In the genomic region with DNA sequence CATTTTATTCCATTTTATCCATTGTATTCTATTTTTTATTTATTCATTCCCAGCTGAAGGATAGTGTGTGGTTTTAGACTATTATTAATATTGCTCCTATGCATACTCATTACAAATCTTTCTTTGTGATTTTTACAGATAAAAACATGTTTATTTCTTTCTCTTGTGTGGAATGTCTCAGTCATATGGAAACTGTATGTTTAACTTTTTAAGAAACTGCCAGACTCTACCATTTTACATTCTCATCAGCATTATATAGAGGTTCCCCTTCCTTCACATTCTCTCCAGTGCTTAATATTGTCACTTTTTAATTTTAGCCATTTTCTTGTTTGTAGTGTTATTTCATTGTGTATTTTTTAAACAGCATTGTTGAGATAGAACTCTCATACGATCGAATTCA, we compare ENCODE assay signal across 13 cellular contexts. TPM values are rescaled to one million over a fixed set of nuclear protein-coding genes. Genes with fewer than 3 reads are reported as not detected.
DNase-seq lines count a peak whose midpoint lies in the region; ATAC-seq, FAIRE-seq and TF ChIP-seq lines count a peak whose summit lies in the region.
"Had no signal": no experiment of that assay in that cellular context is flagged by ENCODE, and none has a peak within 500 bp of the region (broad histone marks: within the 10 kb centered on the region; RNA-seq: fewer than 3 reads in every experiment).

No MANE protein-coding gene starts in this region.

- TF ChIP-seq CTCF in A549 (IDR thresholded peaks at IDR 0.05) = no peak
- TF ChIP-seq CTCF in esophagus squamous epithelium (IDR thresholded peaks at IDR 0.05) = no peak
- no peak for TF ChIP-seq CTCF in neural crest cell (conservative IDR thresholded peaks at IDR 0.05)

- CTCF ChIA-PET in A549 (lab: Yijun Ruan, JAX) = no interaction called here

- POLR2A ChIA-PET in A549 (lab: Yijun Ruan, JAX) = no interaction called here

- H3K4me1 Mint-ChIP-seq in neural crest cell = peaks cover 56% of the 10 kb centered on the region

- peaks cover 31% of the 10 kb centered on the region for H3K4me1 ChIP-seq in A549
- peaks cover 3 to 53% (median 16%) of the 10 kb centered on the region in 3 donors for H3K4me1 ChIP-seq in esophagus squamous epithelium
- H3K4me1 ChIP-seq: SJCRH30 had no signal

- ATAC-seq in A549 (no peak), HG03571 (IDR thresholded peaks at IDR 0.05; ENCODE audit: unreplicated experiment) (no peak)
- ATAC-seq: naive thymus-derived CD4-positive, alpha-beta T cell had no signal

- H3K27me3 ChIP-seq in MG63 (no peaks in the 10 kb centered on the region), esophagus squamous epithelium (no peaks in the 10 kb centered on the region)
- H3K27me3 ChIP-seq: SJCRH30, uterus had no signal

- peaks cover 12% of the 10 kb centered on the region for H3K36me3 Mint-ChIP-seq in neural crest cell (ENCODE audit: low read depth)

- FAIRE-seq in A549 (lab: Jason Lieb, UNC) = peak; percentile 7

- TF ChIP-seq RAD21 in A549 (conservative IDR thresholded peaks at IDR 0.05 in 1 of 2, IDR thresholded peaks at IDR 0.05 in 1 of 2) = no peak

- H3K4me2 ChIP-seq in A549 = no peak overlapping the region

- no peak overlapping the region for H3K4me3 ChIP-seq in A549
- peak overlapping the region; percentile 6 for H3K4me3 ChIP-seq in MG63
- H3K4me3 ChIP-seq in esophagus squamous epithelium = peak overlapping the region in 3 of 4 donors; percentile 5 to 48 (median 17)
- H3K4me3 ChIP-seq: SJCRH30 had no signal

- no peaks in the 10 kb centered on the region for H3K9me3 Mint-ChIP-seq in neural crest cell

- no peak for DNase-seq in A549 (ENCODE audit: low read depth in 1 of 2, low spot score in 1 of 2)
- DNase-seq in MG63 = no peak
- DNase-seq in esophagus squamous epithelium (lab: John Stamatoyannopoulos, UW) = no peak
- no peak for DNase-seq in neural crest cell (ENCODE audit: low read depth, low spot score)
- DNase-seq in effector CD4-positive, alpha-beta T cell = no peak
- DNase-seq in NCI-H2227 treated with DMSO at 0.1 percent for 48 hours (lab: John Stamatoyannopoulos, UW) = no peak
- no peak for DNase-seq in SIG-M5 (lab: John Stamatoyannopoulos, UW)
- DNase-seq: activated naive CD4-positive, alpha-beta T cell treated with anti-CD3 and anti-CD28 coated beads, Interleukin-2, amount 50 U/mL, for 16 hours; cerebellar nuclear complex; naive thymus-derived CD4-positive, alpha-beta T cell; SJCRH30; uterus had no signal

- H3K9me3 ChIP-seq in A549 (no peaks in the 10 kb centered on the region), MG63 (no peaks in the 10 kb centered on the region), esophagus squamous epithelium (no peaks in the 10 kb centered on the region)
- H3K9me3 ChIP-seq: SJCRH30, uterus had no signal

- H3K27ac ChIP-seq in A549 = no peak overlapping the region
- peak overlapping the region in 1 of 4 donors; percentile 57 for H3K27ac ChIP-seq in esophagus squamous epithelium
- H3K27ac ChIP-seq: SJCRH30, uterus had no signal

- no peaks in the 10 kb centered on the region for H3K27me3 Mint-ChIP-seq in neural crest cell (ENCODE audit: low read depth)
- H3K27me3 Mint-ChIP-seq: naive thymus-derived CD4-positive, alpha-beta T cell had no signal

- peak overlapping the region; percentile 63 for H3K4me3 Mint-ChIP-seq in neural crest cell

- H3K36me3 ChIP-seq in MG63 = peaks cover 2% of the 10 kb centered on the region
- peaks cover 0 to 17% (median 0%) of the 10 kb centered on the region in 3 donors for H3K36me3 ChIP-seq in esophagus squamous epithelium
- H3K36me3 ChIP-seq: uterus had no signal

- TF ChIP-seq POLR2A in A549 (IDR thresholded peaks at IDR 0.05; ENCODE audit: low read length) (no peak), esophagus squamous epithelium (IDR thresholded peaks at IDR 0.05) (no peak)

- peak overlapping the region; percentile 93 for H3K27ac Mint-ChIP-seq in neural crest cell (ENCODE audit: unreplicated experiment)

- intact Hi-C loops in esophagus squamous epithelium (cut with DNase I) = no loop called here

- 95% methylated on average over 2 of the region's 2 CpGs for WGBS in A549 (ENCODE audit: missing lambda C conversion rate)
- 18 to 64% methylated on average over 2 of the region's 2 CpGs for WGBS in esophagus squamous epithelium, 2 donors

- TF ChIP-seq EP300 in A549 (IDR thresholded peaks at IDR 0.05) = no peak

TF ChIP-seq in A549, 52 proteins besides CTCF, POLR2A, EP300 and RAD21:
- TF ChIP-seq HEYL (CRISPR knock-in tag; IDR thresholded peaks at IDR 0.05) = no peak
- no peak for TF ChIP-seq CHD4 (IDR thresholded peaks at IDR 0.05; ENCODE audit: borderline replicate concordance)
- no peak for TF ChIP-seq SREBF2 (IDR thresholded peaks at IDR 0.05)
- TF ChIP-seq, protein P1, sequence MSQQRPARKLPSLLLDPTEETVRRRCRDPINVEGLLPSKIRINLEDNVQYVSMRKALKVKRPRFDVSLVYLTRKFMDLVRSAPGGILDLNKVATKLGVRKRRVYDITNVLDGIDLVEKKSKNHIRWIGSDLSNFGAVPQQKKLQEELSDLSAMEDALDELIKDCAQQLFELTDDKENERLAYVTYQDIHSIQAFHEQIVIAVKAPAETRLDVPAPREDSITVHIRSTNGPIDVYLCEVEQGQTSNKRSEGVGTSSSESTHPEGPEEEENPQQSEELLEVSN (IDR thresholded peaks at IDR 0.05; ENCODE audit: borderline replicate concordance, low read depth) = no peak
- TF ChIP-seq, protein P2, sequence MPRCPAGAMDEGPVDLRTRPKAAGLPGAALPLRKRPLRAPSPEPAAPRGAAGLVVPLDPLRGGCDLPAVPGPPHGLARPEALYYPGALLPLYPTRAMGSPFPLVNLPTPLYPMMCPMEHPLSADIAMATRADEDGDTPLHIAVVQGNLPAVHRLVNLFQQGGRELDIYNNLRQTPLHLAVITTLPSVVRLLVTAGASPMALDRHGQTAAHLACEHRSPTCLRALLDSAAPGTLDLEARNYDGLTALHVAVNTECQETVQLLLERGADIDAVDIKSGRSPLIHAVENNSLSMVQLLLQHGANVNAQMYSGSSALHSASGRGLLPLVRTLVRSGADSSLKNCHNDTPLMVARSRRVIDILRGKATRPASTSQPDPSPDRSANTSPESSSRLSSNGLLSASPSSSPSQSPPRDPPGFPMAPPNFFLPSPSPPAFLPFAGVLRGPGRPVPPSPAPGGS (IDR thresholded peaks at IDR 0.05) = no peak
- TF ChIP-seq, protein P3, sequence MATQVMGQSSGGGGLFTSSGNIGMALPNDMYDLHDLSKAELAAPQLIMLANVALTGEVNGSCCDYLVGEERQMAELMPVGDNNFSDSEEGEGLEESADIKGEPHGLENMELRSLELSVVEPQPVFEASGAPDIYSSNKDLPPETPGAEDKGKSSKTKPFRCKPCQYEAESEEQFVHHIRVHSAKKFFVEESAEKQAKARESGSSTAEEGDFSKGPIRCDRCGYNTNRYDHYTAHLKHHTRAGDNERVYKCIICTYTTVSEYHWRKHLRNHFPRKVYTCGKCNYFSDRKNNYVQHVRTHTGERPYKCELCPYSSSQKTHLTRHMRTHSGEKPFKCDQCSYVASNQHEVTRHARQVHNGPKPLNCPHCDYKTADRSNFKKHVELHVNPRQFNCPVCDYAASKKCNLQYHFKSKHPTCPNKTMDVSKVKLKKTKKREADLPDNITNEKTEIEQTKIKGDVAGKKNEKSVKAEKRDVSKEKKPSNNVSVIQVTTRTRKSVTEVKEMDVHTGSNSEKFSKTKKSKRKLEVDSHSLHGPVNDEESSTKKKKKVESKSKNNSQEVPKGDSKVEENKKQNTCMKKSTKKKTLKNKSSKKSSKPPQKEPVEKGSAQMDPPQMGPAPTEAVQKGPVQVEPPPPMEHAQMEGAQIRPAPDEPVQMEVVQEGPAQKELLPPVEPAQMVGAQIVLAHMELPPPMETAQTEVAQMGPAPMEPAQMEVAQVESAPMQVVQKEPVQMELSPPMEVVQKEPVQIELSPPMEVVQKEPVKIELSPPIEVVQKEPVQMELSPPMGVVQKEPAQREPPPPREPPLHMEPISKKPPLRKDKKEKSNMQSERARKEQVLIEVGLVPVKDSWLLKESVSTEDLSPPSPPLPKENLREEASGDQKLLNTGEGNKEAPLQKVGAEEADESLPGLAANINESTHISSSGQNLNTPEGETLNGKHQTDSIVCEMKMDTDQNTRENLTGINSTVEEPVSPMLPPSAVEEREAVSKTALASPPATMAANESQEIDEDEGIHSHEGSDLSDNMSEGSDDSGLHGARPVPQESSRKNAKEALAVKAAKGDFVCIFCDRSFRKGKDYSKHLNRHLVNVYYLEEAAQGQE (IDR thresholded peaks at IDR 0.05) = no peak
- TF ChIP-seq GATA3 (IDR thresholded peaks at IDR 0.05; ENCODE audit: borderline replicate concordance) = no peak
- TF ChIP-seq EHF (CRISPR knock-in tag; IDR thresholded peaks at IDR 0.05) = no peak

RNA-seq across cellular contexts. Expression of a gene that starts 26.7 kb away (rescaled TPM):
- 25.2 and 32.6 TPM in 2 replicates for polyA plus RNA-seq in A549 (2011; rRNA removed)
- polyA plus RNA-seq in A549 (2012; cell fraction: cytosol; rRNA removed) = 7.0 and 7.3 TPM in 2 replicates
- 5.7 and 7.3 TPM in 2 replicates for polyA plus RNA-seq in A549 (2012; cell fraction: nucleus; rRNA removed)
- 23.4 to 26.8 TPM (median 26.6 TPM) in 3 replicates for polyA plus RNA-seq in A549 (2017; fragmentation: RNase III; extraction: RNeasy Plus Mini Kit Qiagen cat#74134 plus additional on column Dnase treatment)
- polyA minus RNA-seq in A549 (2011; rRNA and poly(A)+ RNA removed) = 14.7 and 15.7 TPM in 2 replicates
- total RNA-seq in MG63 (2014; rRNA removed; shearing (Covaris generic); ENCODE audit: low replicate concordance) = 8.5 and 16.3 TPM in 2 replicates
- total RNA-seq in esophagus squamous epithelium = 10 to 100 TPM; 18.9 to 28.6 (median 25.8) TPM
- 32.9 and 34.5 TPM in 2 replicates for total RNA-seq in neural crest cell
